Comparison of ENCODE assay signal across 30 cellular contexts in genomic region chr21:18545908-18546307, GRCh38.
DNase-seq lines count a peak whose midpoint lies in the region; FAIRE-seq and TF ChIP-seq lines count a peak whose summit lies in the region.
"Had no signal": no experiment of that assay in that cellular context is flagged by ENCODE, and none has a peak within 500 bp of the region (broad histone marks: within the 10 kb centered on the region; RNA-seq: fewer than 3 reads in every experiment).

No MANE protein-coding gene starts in this region.

- H3K9me3 Mint-ChIP-seq in activated T-cell treated with anti-CD3 and anti-CD28 coated beads, Interleukin-2, amount 50 U/mL, for 24 hours, result no peaks in the 10 kb centered on the region
- H3K9me3 Mint-ChIP-seq: activated naive CD8-positive, alpha-beta T cell treated with anti-CD3 and anti-CD28 coated beads, Interleukin-2, amount 10 ng/mL, durations not matched to agents 7 days and 5 days; brain; memory B cell had no signal

- no peak overlapping the region for H3K27ac Mint-ChIP-seq in activated T-cell treated with anti-CD3 and anti-CD28 coated beads, Interleukin-2, amount 50 U/mL, for 24 hours
- H3K27ac Mint-ChIP-seq: activated CD8-positive, alpha-beta T cell treated with anti-CD3 and anti-CD28 coated beads, Interleukin-2, amount 10 ng/mL, durations not matched to agents 7 days and 5 days; activated naive CD8-positive, alpha-beta T cell treated with anti-CD3 and anti-CD28 coated beads, Interleukin-2, amount 10 ng/mL, durations not matched to agents 7 days and 5 days; brain; memory B cell; T-cell had no signal

- FAIRE-seq in HTR-8/SVneo (lab: Jason Lieb, UNC), result no peak
- FAIRE-seq: colon, GM12892 had no signal

- DNase-seq in HTR-8/SVneo (ENCODE audit: insufficient read length, low spot score) (peak; percentile 18), astrocyte of the spinal cord (ENCODE audit: low read depth, low spot score) (peak; percentile 85), iris pigment epithelial cell (ENCODE audit: low read depth) (peak; percentile 11), smooth muscle cell of the brain vasculature (ENCODE audit: low read depth, low spot score) (peak; percentile 26), GM19238 (ENCODE audit: insufficient read length, low spot score) (no peak), NCI-H1105 treated with DMSO at 0.1 percent for 48 hours (lab: John Stamatoyannopoulos, UW) (no peak)
- DNase-seq in activated T-cell treated with anti-CD3 and anti-CD28 coated beads, Interleukin-2, amount 50 U/mL, for 24 hours, result no peak
- DNase-seq: activated CD4-positive, alpha-beta T cell treated with anti-CD3 and anti-CD28 coated beads for 1 hour; activated CD8-positive, alpha-beta T cell treated with anti-CD3 and anti-CD28 coated beads, Interleukin-2, amount 10 ng/mL, durations not matched to agents 7 days and 5 days; activated effector memory CD4-positive, alpha-beta T cell treated with anti-CD3 and anti-CD28 coated beads, Interleukin-2, amount 50 U/mL, for 16 hours; activated naive CD8-positive, alpha-beta T cell treated with anti-CD3 and anti-CD28 coated beads, Interleukin-2, amount 10 ng/mL, durations not matched to agents 7 days and 5 days; activated T-cell treated with anti-CD3 and anti-CD28 coated beads for 4 hours; Calu3; effector memory CD4-positive, alpha-beta T cell; IMR-90; NCI-H1436; NCI-H524; NK-92 treated with Interleukin-12 subunit alpha and Interleukin-12 subunit beta, amount 100 ng/mL, for 24 hours; nucleus accumbens; SIG-M5; stimulated activated CD4-positive, alpha-beta T cell treated with anti-CD3 and anti-CD28 coated beads, Interleukin-4, amount 100 ng/mL, for 1 hour; stimulated activated naive CD4-positive, alpha-beta T cell; T-cell; uterus had no signal

- H3K36me3 Mint-ChIP-seq in activated T-cell treated with anti-CD3 and anti-CD28 coated beads, Interleukin-2, amount 50 U/mL, for 24 hours (ENCODE audit: low read depth), result no peaks in the 10 kb centered on the region
- H3K36me3 Mint-ChIP-seq: activated naive CD8-positive, alpha-beta T cell treated with anti-CD3 and anti-CD28 coated beads, Interleukin-2, amount 10 ng/mL, durations not matched to agents 7 days and 5 days; brain; memory B cell; T-cell had no signal

- in situ Hi-C loops in astrocyte of the spinal cord (cut with HindIII; ENCODE audit: low sequenced_read_pairs), result no loop called here

- no peaks in the 10 kb centered on the region for H3K4me1 Mint-ChIP-seq in activated T-cell treated with anti-CD3 and anti-CD28 coated beads, Interleukin-2, amount 50 U/mL, for 24 hours (ENCODE audit: low read depth)
- H3K4me1 Mint-ChIP-seq: activated naive CD8-positive, alpha-beta T cell treated with anti-CD3 and anti-CD28 coated beads, Interleukin-2, amount 10 ng/mL, durations not matched to agents 7 days and 5 days; memory B cell; T-cell had no signal

- TF ChIP-seq CTCF in astrocyte of the spinal cord (IDR thresholded peaks at IDR 0.05; ENCODE audit: low read depth, low read length), result no peak

- H3K27me3 Mint-ChIP-seq in activated T-cell treated with anti-CD3 and anti-CD28 coated beads, Interleukin-2, amount 50 U/mL, for 24 hours, result no peaks in the 10 kb centered on the region
- H3K27me3 Mint-ChIP-seq: activated naive CD8-positive, alpha-beta T cell treated with anti-CD3 and anti-CD28 coated beads, Interleukin-2, amount 10 ng/mL, durations not matched to agents 7 days and 5 days; brain; memory B cell; T-cell had no signal

- H3K4me3 ChIP-seq in astrocyte of the spinal cord (ENCODE audit: low read depth, low read length), result no peak overlapping the region
- H3K4me3 ChIP-seq: smooth muscle cell, thoracic aorta, uterus had no signal

- no peak overlapping the region for H3K4me3 Mint-ChIP-seq in activated T-cell treated with anti-CD3 and anti-CD28 coated beads, Interleukin-2, amount 50 U/mL, for 24 hours
- H3K4me3 Mint-ChIP-seq: activated CD8-positive, alpha-beta T cell treated with anti-CD3 and anti-CD28 coated beads, Interleukin-2, amount 10 ng/mL, durations not matched to agents 7 days and 5 days; activated naive CD8-positive, alpha-beta T cell treated with anti-CD3 and anti-CD28 coated beads, Interleukin-2, amount 10 ng/mL, durations not matched to agents 7 days and 5 days; brain; memory B cell; T-cell had no signal

Comparison
In these comparisons a context has a peak if more than half of its experiments do, and no peak if none do; other contexts are left out.
1. DNase-seq: peak in HTR-8/SVneo (single experiment), astrocyte of the spinal cord (single experiment), iris pigment epithelial cell (single experiment) and smooth muscle cell of the brain vasculature (single experiment); none in GM19238 (single experiment), NCI-H1105 treated with DMSO at 0.1 percent for 48 hours (single experiment) and activated T-cell treated with anti-CD3 and anti-CD28 coated beads, Interleukin-2, amount 50 U/mL, for 24 hours (single experiment).